Comparison of ENCODE assay signal across 18 cellular contexts in genomic region chr11:134987223-134987768, GRCh38.
"Had no signal": no experiment of that assay in that cellular context is flagged by ENCODE, and none has a peak within 500 bp of the region (broad histone marks: within the 10 kb centered on the region; RNA-seq: fewer than 3 reads in every experiment).

No MANE protein-coding gene starts in this region.

- H3K27ac Mint-ChIP-seq: effector memory CD8-positive, alpha-beta T cell; naive thymus-derived CD4-positive, alpha-beta T cell had no signal

- ATAC-seq: effector memory CD8-positive, alpha-beta T cell; foreskin keratinocyte; left cardiac atrium; naive thymus-derived CD4-positive, alpha-beta T cell; upper lobe of right lung had no signal

- H3K9me3 Mint-ChIP-seq: effector memory CD8-positive, alpha-beta T cell; neural crest cell had no signal

- H3K4me1 ChIP-seq: foreskin keratinocyte, right atrium auricular region, sigmoid colon, suprapubic skin, tibial artery, upper lobe of right lung, vagina had no signal

- H3K27me3 ChIP-seq: foreskin keratinocyte, ovary, right atrium auricular region, suprapubic skin, upper lobe of right lung, vagina had no signal

- H3K9me3 ChIP-seq: ovary, right atrium auricular region, sigmoid colon, suprapubic skin, tibial artery, upper lobe of right lung, vagina had no signal

- H3K4me3 Mint-ChIP-seq: effector memory CD8-positive, alpha-beta T cell; naive thymus-derived CD4-positive, alpha-beta T cell; neural crest cell had no signal

- H3K36me3 Mint-ChIP-seq: naive thymus-derived CD4-positive, alpha-beta T cell had no signal

- FAIRE-seq: kidney had no signal

- DNase-seq: effector memory CD8-positive, alpha-beta T cell; foreskin keratinocyte; kidney; left cardiac atrium; mesendoderm; naive thymus-derived CD4-positive, alpha-beta T cell; ovary; sigmoid colon; stimulated activated CD4-positive, alpha-beta T cell treated with anti-CD3 and anti-CD28 coated beads, Interleukin-12 subunit alpha, Interleukin-12 subunit beta, amount 100 ng/mL, for 4 hours; stimulated activated naive CD4-positive, alpha-beta T cell treated with Interleukin-2 at 50 U/mL for 16 hours; tibial artery; upper lobe of right lung had no signal

- H3K4me3 ChIP-seq: ovary, right atrium auricular region, sigmoid colon, skin epidermis, suprapubic skin, tibial artery, upper lobe of right lung, vagina had no signal

- H3K27ac ChIP-seq: epithelial cell of prostate, foreskin keratinocyte, ovary, right atrium auricular region, sigmoid colon, skin epidermis, suprapubic skin, tibial artery, upper lobe of right lung, vagina had no signal

- H3K36me3 ChIP-seq: ovary, right atrium auricular region, sigmoid colon, suprapubic skin, tibial artery, upper lobe of right lung, vagina had no signal
